ENCODE assay signal across 7 cellular contexts in genomic region chr17:14750866-14751265, GRCh38.
"Had no signal": no experiment of that assay in that cellular context is flagged by ENCODE, and none has a peak within 500 bp of the region (broad histone marks: within the 10 kb centered on the region; RNA-seq: fewer than 3 reads in every experiment).

No MANE protein-coding gene starts in this region.

- H3K36me3 Mint-ChIP-seq: IgD-negative memory B cell had no signal

- ATAC-seq: HepG2, K562 had no signal

- H3K4me3 ChIP-seq: K562 had no signal

- H3K4me3 Mint-ChIP-seq: IgD-negative memory B cell had no signal

- H3K4me1 Mint-ChIP-seq: IgD-negative memory B cell had no signal

- H3K27ac Mint-ChIP-seq: IgD-negative memory B cell had no signal

- DNase-seq: IMR-90, KBM-7, KG1 had no signal

- H3K27ac ChIP-seq: HL-60 had no signal
